ENCODE assay signal across 8 cellular contexts in genomic region chr3:138051946-138052802, GRCh38. TPM values are rescaled to one million over a fixed set of nuclear protein-coding genes. Genes with fewer than 3 reads are reported as not detected.
DNase-seq lines count a peak whose midpoint lies in the region; ATAC-seq and TF ChIP-seq lines count a peak whose summit lies in the region.

No MANE protein-coding gene starts in this region.

- no peaks in the 10 kb centered on the region for H3K9me3 ChIP-seq in stomach

- in situ Hi-C loops in KBM-7 (cut with MboI; ENCODE audit: low pct_unique_long_range_greater_than_20kb, low sequenced_read_pairs), result no loop called here

- H3K4me3 ChIP-seq in stomach, result no peak overlapping the region

- TF ChIP-seq EP300 in stomach (IDR thresholded peaks at IDR 0.05), result no peak

- WGBS in stomach, 5 donors, result 36 to 44% (median 40%) methylated on average over 8 of the region's 8 CpGs

- ATAC-seq in GM21529 (IDR thresholded peaks at IDR 0.05; ENCODE audit: unreplicated experiment) (peak; percentile 79), left cardiac atrium (peak; percentile 71 to 72)

- H3K27ac ChIP-seq in stomach, result no peak overlapping the region

- TF ChIP-seq POLR2A in stomach (IDR thresholded peaks at IDR 0.05), result no peak

- no peaks in the 10 kb centered on the region for H3K27me3 ChIP-seq in stomach

- H3K36me3 ChIP-seq in stomach, result peaks cover 0 to 9% (median 0%) of the 10 kb centered on the region in 4 donors

- intact Hi-C loops in left cardiac atrium (cut with DNase I), result loop anchor here in 1 of 2 donors (5.0 kb wide), 1 partner anchor 945 kb away; no protein-coding TSS in a partner anchor
- intact Hi-C loops in stomach (cut with DNase I; ENCODE audit: low total_unique reads), result loop anchor here (10.0 kb wide), 1 partner anchor 947 kb away; no protein-coding TSS in a partner anchor

- peak; percentile 41 for DNase-seq in activated CD4-positive, alpha-beta T cell treated with anti-CD3 and anti-CD28 coated beads for 48 hours
- DNase-seq in activated CD4-positive, alpha-beta T cell treated with anti-CD3 and anti-CD28 coated beads for 4 hours, result no peak
- DNase-seq in KBM-7, result peak; percentile 57
- peak; percentile 27 for DNase-seq in UCSD-AML1 (lab: John Stamatoyannopoulos, UW; ENCODE audit: unreplicated experiment)
- peak; percentile 40 for DNase-seq in left cardiac atrium
- DNase-seq in stomach, result peak; percentile 75
- no peak for DNase-seq in NK-92 (lab: John Stamatoyannopoulos, UW; ENCODE audit: unreplicated experiment)

- peak in 5 of 7 experiments; percentile 47 to 75 (median 54) for TF ChIP-seq CTCF in stomach (IDR thresholded peaks at IDR 0.05)

- H3K4me1 ChIP-seq in stomach, result no peaks in the 10 kb centered on the region

RNA-seq across cellular contexts. Expression of gene CLDN18, which starts 42.2 kb away (rescaled TPM):
- total RNA-seq in left cardiac atrium (10 to 100 TPM; 13.2 to 47.9 TPM), stomach (1,000 to 10,000 TPM in 1 of 5 donors, 100 to 1,000 TPM in 2, 1 to 10 TPM in 2; 1.4 to 1,096 (median 161) TPM)
- 100 to 1,000 TPM; 128 to 441 (median 211) TPM for polyA plus RNA-seq in stomach

Comparison
In these comparisons a context has a peak if more than half of its experiments do, and no peak if none do; other contexts are left out.
1. DNase-seq: peak in activated CD4-positive, alpha-beta T cell treated with anti-CD3 and anti-CD28 coated beads for 48 hours (single experiment), KBM-7 (single experiment), UCSD-AML1 (single experiment), left cardiac atrium (single experiment) and stomach (single experiment); none in activated CD4-positive, alpha-beta T cell treated with anti-CD3 and anti-CD28 coated beads for 4 hours (0 of 2) and NK-92 (single experiment).